ENCODE assay signal across 2 cellular contexts in genomic region chr9:121559183-121559582, GRCh38.
TF ChIP-seq lines count a peak whose summit lies in the region.

No MANE protein-coding gene starts in this region.

TF ChIP-seq in HepG2, 621 proteins besides CTCF, POLR2A, EP300 and RAD21:
- TF ChIP-seq ZNF362 (CRISPR knock-in tag; IDR thresholded peaks at IDR 0.05; ENCODE audit: borderline replicate concordance) (peak; percentile 17; the same call in 1 of the 2 replicates), ZBTB7A (CRISPR knock-in tag; IDR thresholded peaks at IDR 0.05) (no peak)

TF ChIP-seq in endothelial cell of umbilical vein, 7 proteins besides CTCF, POLR2A, EP300 and RAD21 (continued from another document):
- TF ChIP-seq JUN (IDR thresholded peaks at IDR 0.05; ENCODE audit: borderline replicate concordance, insufficient read depth, insufficient read length, low read depth) (no peak), POLR2AphosphoS5 (IDR thresholded peaks at IDR 0.05; ENCODE audit: insufficient read depth, low read depth, low read length) (no peak), MYC (IDR thresholded peaks at IDR 0.05; ENCODE audit: low read depth, low read length) (no peak), MAX (IDR thresholded peaks at IDR 0.05; ENCODE audit: insufficient read depth, insufficient read length) (no peak), GATA2 (IDR thresholded peaks at IDR 0.05; ENCODE audit: insufficient read depth, insufficient read length, low read depth, low read length) (no peak)
